In genomic region chr6:131265939-131266338, GRCh38 we compare ENCODE assay signal across 23 cellular contexts.
A peak's percentile ranks its signal among the peaks of the same experiment; 100 is the strongest.
DNase-seq lines count a peak whose midpoint lies in the region; ATAC-seq and TF ChIP-seq lines count a peak whose summit lies in the region.
"Had no signal": no experiment of that assay in that cellular context is flagged by ENCODE, and none has a peak within 500 bp of the region (broad histone marks: within the 10 kb centered on the region; RNA-seq: fewer than 3 reads in every experiment).

No MANE protein-coding gene starts in this region.

- peak overlapping the region; percentile 24 for H3K27ac Mint-ChIP-seq in activated naive CD4-positive, alpha-beta T cell treated with anti-CD3 and anti-CD28 coated beads for 36 hours
- H3K27ac Mint-ChIP-seq in activated naive CD4-positive, alpha-beta T cell treated with anti-CD3 and anti-CD28 coated beads, Interleukin-2, amount 50 U/mL, for 72 hours = no peak overlapping the region
- H3K27ac Mint-ChIP-seq in T-cell = peak overlapping the region; percentile 65 to 74
- H3K27ac Mint-ChIP-seq in naive thymus-derived CD4-positive, alpha-beta T cell = peak overlapping the region in 7 of 9 donors; percentile 8 to 83 (median 65)
- H3K27ac Mint-ChIP-seq in activated CD4-positive, alpha-beta T cell treated with anti-CD3 and anti-CD28 coated beads, Interleukin-2, amount 10 ng/mL, durations not matched to agents 7 days and 5 days = no peak overlapping the region
- H3K27ac Mint-ChIP-seq: B cell, GM23338 had no signal

- no peak overlapping the region for H3K27ac ChIP-seq in naive thymus-derived CD4-positive, alpha-beta T cell (ENCODE audit: low read depth, low read length)
- no peak overlapping the region for H3K27ac ChIP-seq in upper lobe of right lung
- H3K27ac ChIP-seq: 22Rv1, C4-2B, PC-9, SJSA1 had no signal

- no peak for DNase-seq in activated naive CD4-positive, alpha-beta T cell treated with anti-CD3 and anti-CD28 coated beads for 36 hours
- DNase-seq in activated naive CD4-positive, alpha-beta T cell treated with anti-CD3 and anti-CD28 coated beads, Interleukin-2, amount 50 U/mL, for 72 hours (ENCODE audit: low spot score in 2 of 2) = no peak
- DNase-seq in T-cell (no peak), upper lobe of right lung (no peak), HEK293T (ENCODE audit: extremely low spot score) (no peak)
- no peak for DNase-seq in naive thymus-derived CD4-positive, alpha-beta T cell
- DNase-seq in activated CD4-positive, alpha-beta T cell treated with anti-CD3 and anti-CD28 coated beads, Interleukin-2, amount 10 ng/mL, durations not matched to agents 7 days and 5 days = no peak
- no peak for DNase-seq in activated effector memory CD4-positive, alpha-beta T cell treated with Interleukin-2 at 50 U/mL for 16 hours
- DNase-seq: HCEC 1CT; KG1; MG63; NCI-H2029; NCI-H446 treated with DMSO at 0.1 percent for 48 hours; NCI-H526; NCI-H82; NK-92 treated with Interleukin-12 subunit alpha and Interleukin-12 subunit beta, amount 100 ng/mL, for 24 hours; PC-9 had no signal

- no peaks in the 10 kb centered on the region for H3K27me3 ChIP-seq in naive thymus-derived CD4-positive, alpha-beta T cell (ENCODE audit: control insufficient read depth in 2 of 2, insufficient read depth in 2 of 2, low read length in 2 of 2)
- H3K27me3 ChIP-seq in upper lobe of right lung = no peaks in the 10 kb centered on the region
- H3K27me3 ChIP-seq: MG63, SJSA1 had no signal

- H3K4me1 ChIP-seq in naive thymus-derived CD4-positive, alpha-beta T cell (ENCODE audit: control insufficient read depth in 2 of 2, insufficient read depth in 2 of 2, low read length in 2 of 2) = no peaks in the 10 kb centered on the region
- H3K4me1 ChIP-seq in upper lobe of right lung = no peaks in the 10 kb centered on the region
- H3K4me1 ChIP-seq: SJSA1 had no signal

- H3K27me3 Mint-ChIP-seq in activated naive CD4-positive, alpha-beta T cell treated with anti-CD3 and anti-CD28 coated beads for 36 hours (ENCODE audit: low read depth) = no peaks in the 10 kb centered on the region
- no peaks in the 10 kb centered on the region for H3K27me3 Mint-ChIP-seq in T-cell
- no peaks in the 10 kb centered on the region for H3K27me3 Mint-ChIP-seq in naive thymus-derived CD4-positive, alpha-beta T cell
- no peaks in the 10 kb centered on the region for H3K27me3 Mint-ChIP-seq in activated CD4-positive, alpha-beta T cell treated with anti-CD3 and anti-CD28 coated beads, Interleukin-2, amount 10 ng/mL, durations not matched to agents 7 days and 5 days
- H3K27me3 Mint-ChIP-seq: B cell had no signal

- no peak for ATAC-seq in activated naive CD4-positive, alpha-beta T cell treated with anti-CD3 and anti-CD28 coated beads, Interleukin-2, amount 50 U/mL, for 72 hours
- no peak for ATAC-seq in T-cell (replicated peaks in 1 of 4)
- ATAC-seq in naive thymus-derived CD4-positive, alpha-beta T cell = no peak
- ATAC-seq in upper lobe of right lung = peak; percentile 21
- ATAC-seq: GM23338, Right ventricle myocardium inferior had no signal

- H3K4me1 Mint-ChIP-seq in activated naive CD4-positive, alpha-beta T cell treated with anti-CD3 and anti-CD28 coated beads for 36 hours (ENCODE audit: low read depth) = peaks cover 53% of the 10 kb centered on the region
- peaks cover 17 to 29% (median 24%) of the 10 kb centered on the region in 3 donors for H3K4me1 Mint-ChIP-seq in T-cell
- peaks cover 0 to 43% (median 30%) of the 10 kb centered on the region in 7 donors for H3K4me1 Mint-ChIP-seq in naive thymus-derived CD4-positive, alpha-beta T cell
- no peaks in the 10 kb centered on the region for H3K4me1 Mint-ChIP-seq in activated CD4-positive, alpha-beta T cell treated with anti-CD3 and anti-CD28 coated beads, Interleukin-2, amount 10 ng/mL, durations not matched to agents 7 days and 5 days
- H3K4me1 Mint-ChIP-seq: B cell, GM23338 had no signal

- intact Hi-C loops in activated naive CD4-positive, alpha-beta T cell treated with anti-CD3 and anti-CD28 coated beads for 36 hours (cut with micrococcal nuclease) = loop anchor here (5.0 kb wide), 1 partner anchor 186 kb away; no protein-coding TSS in a partner anchor
- intact Hi-C loops in naive thymus-derived CD4-positive, alpha-beta T cell (cut with micrococcal nuclease) = no loop called here
- intact Hi-C loops in upper lobe of right lung (cut with DNase I) = no loop called here

- no peaks in the 10 kb centered on the region for H3K9me3 ChIP-seq in naive thymus-derived CD4-positive, alpha-beta T cell (ENCODE audit: control insufficient read depth in 2 of 3, low read length in 3 of 3)
- H3K9me3 ChIP-seq in upper lobe of right lung = no peaks in the 10 kb centered on the region
- H3K9me3 ChIP-seq: SJSA1 had no signal

- no peak overlapping the region for H3K4me3 ChIP-seq in naive thymus-derived CD4-positive, alpha-beta T cell (ENCODE audit: low read length)
- H3K4me3 ChIP-seq in upper lobe of right lung = no peak overlapping the region
- H3K4me3 ChIP-seq: GM23338, MG63, PC-9, SJSA1 had no signal

- H3K36me3 ChIP-seq in naive thymus-derived CD4-positive, alpha-beta T cell (ENCODE audit: control insufficient read depth in 2 of 3, insufficient read depth in 3 of 3, low read length in 3 of 3) = no peaks in the 10 kb centered on the region
- H3K36me3 ChIP-seq in upper lobe of right lung = no peaks in the 10 kb centered on the region
- H3K36me3 ChIP-seq: MG63, SJSA1 had no signal

- H3K9me3 Mint-ChIP-seq in activated naive CD4-positive, alpha-beta T cell treated with anti-CD3 and anti-CD28 coated beads for 36 hours = peaks cover 10% of the 10 kb centered on the region
- peaks cover 3 to 7% of the 10 kb centered on the region in 2 donors for H3K9me3 Mint-ChIP-seq in activated naive CD4-positive, alpha-beta T cell treated with anti-CD3 and anti-CD28 coated beads, Interleukin-2, amount 50 U/mL, for 72 hours
- H3K9me3 Mint-ChIP-seq in T-cell = peaks cover 0 to 16% (median 12%) of the 10 kb centered on the region in 3 donors
- peaks cover 0 to 22% (median 8%) of the 10 kb centered on the region in 11 donors for H3K9me3 Mint-ChIP-seq in naive thymus-derived CD4-positive, alpha-beta T cell
- H3K9me3 Mint-ChIP-seq in activated CD4-positive, alpha-beta T cell treated with anti-CD3 and anti-CD28 coated beads, Interleukin-2, amount 10 ng/mL, durations not matched to agents 7 days and 5 days = peaks cover 18% of the 10 kb centered on the region

- peaks cover 34% of the 10 kb centered on the region for H3K36me3 Mint-ChIP-seq in activated naive CD4-positive, alpha-beta T cell treated with anti-CD3 and anti-CD28 coated beads for 36 hours (ENCODE audit: low read depth)
- H3K36me3 Mint-ChIP-seq in activated naive CD4-positive, alpha-beta T cell treated with anti-CD3 and anti-CD28 coated beads, Interleukin-2, amount 50 U/mL, for 72 hours = peaks cover 6 to 19% of the 10 kb centered on the region in 2 donors
- peaks cover 60% of the 10 kb centered on the region for H3K36me3 Mint-ChIP-seq in T-cell
- H3K36me3 Mint-ChIP-seq in naive thymus-derived CD4-positive, alpha-beta T cell = peaks cover 17 to 73% (median 59%) of the 10 kb centered on the region in 5 donors
- peaks cover 27% of the 10 kb centered on the region for H3K36me3 Mint-ChIP-seq in activated CD4-positive, alpha-beta T cell treated with anti-CD3 and anti-CD28 coated beads, Interleukin-2, amount 10 ng/mL, durations not matched to agents 7 days and 5 days (ENCODE audit: low read depth)

- H3K4me3 Mint-ChIP-seq in activated naive CD4-positive, alpha-beta T cell treated with anti-CD3 and anti-CD28 coated beads for 36 hours = no peak overlapping the region
- H3K4me3 Mint-ChIP-seq in T-cell = no peak overlapping the region
- no peak overlapping the region for H3K4me3 Mint-ChIP-seq in naive thymus-derived CD4-positive, alpha-beta T cell
- no peak overlapping the region for H3K4me3 Mint-ChIP-seq in activated CD4-positive, alpha-beta T cell treated with anti-CD3 and anti-CD28 coated beads, Interleukin-2, amount 10 ng/mL, durations not matched to agents 7 days and 5 days
- H3K4me3 Mint-ChIP-seq: B cell, GM23338 had no signal

- POLR2A ChIA-PET in T-cell (lab: Charles Lee) (no interaction called here), HEK293T (lab: Yijun Ruan, JAX) (no interaction called here)
- POLR2A ChIA-PET in naive thymus-derived CD4-positive, alpha-beta T cell (lab: Charles Lee) = interaction anchor here (1.7 to 2.0 kb wide), 2 partner anchors 13 to 14 kb away, joined by 4 to 7 read pairs; no protein-coding TSS in a partner anchor
- POLR2A ChIA-PET in activated CD4-positive, alpha-beta T cell treated with anti-CD3 and anti-CD28 coated beads, Interleukin-2, amount 10 ng/mL, durations not matched to agents 7 days and 5 days (lab: Charles Lee) = interaction anchor here (0.7 kb wide), 1 partner anchor 16 kb away, joined by 4 read pairs; no protein-coding TSS in a partner anchor

- TF ChIP-seq CTCF in upper lobe of right lung (IDR thresholded peaks at IDR 0.05) = no peak

- CTCF ChIA-PET in activated naive CD4-positive, alpha-beta T cell treated with anti-CD3 and anti-CD28 coated beads for 36 hours (lab: Charles Lee) = interaction anchor here (0.6 kb wide), 1 partner anchor 183 kb away, joined by 3 read pairs; no protein-coding TSS in a partner anchor
- CTCF ChIA-PET in T-cell (lab: Charles Lee) (interaction anchor here (0.6 to 1.2 kb wide), 3 partner anchors 66 to 1136 kb away, joined by 3 to 10 read pairs (median 8); no protein-coding TSS in a partner anchor), HEK293T (lab: Yijun Ruan, JAX) (no interaction called here)
- CTCF ChIA-PET in naive thymus-derived CD4-positive, alpha-beta T cell (lab: Charles Lee) = interaction anchor here (0.9 to 1.2 kb wide), 2 partner anchors 17 to 38 kb away, joined by 3 to 5 read pairs; no protein-coding TSS in a partner anchor
- CTCF ChIA-PET in activated CD4-positive, alpha-beta T cell treated with anti-CD3 and anti-CD28 coated beads, Interleukin-2, amount 10 ng/mL, durations not matched to agents 7 days and 5 days (lab: Charles Lee) = interaction anchor here (2.2 kb wide), 1 partner anchor 17 kb away, joined by 6 read pairs; no protein-coding TSS in a partner anchor

TF ChIP-seq in HEK293T, 16 proteins besides CTCF, POLR2A, EP300 and RAD21 (continues in another document):
- TF ChIP-seq LEF1 (IDR thresholded peaks at IDR 0.05; ENCODE audit: borderline replicate concordance) (no peak), ARNT (IDR thresholded peaks at IDR 0.05) (no peak), CTBP1 (IDR thresholded peaks at IDR 0.05; ENCODE audit: borderline replicate concordance) (no peak), TARDBP (IDR thresholded peaks at IDR 0.05) (no peak), FOXK2 (IDR thresholded peaks at IDR 0.05) (no peak), HDGF (IDR thresholded peaks at IDR 0.05; ENCODE audit: borderline replicate concordance) (no peak), L3MBTL2 (conservative IDR thresholded peaks at IDR 0.05) (no peak)

Comparison
In these comparisons a context has a peak if more than half of its experiments do, and no peak if none do; other contexts are left out.
1. H3K27ac Mint-ChIP-seq: peak in activated naive CD4-positive, alpha-beta T cell treated with anti-CD3 and anti-CD28 coated beads for 36 hours (single experiment), T-cell (2 of 2) and naive thymus-derived CD4-positive, alpha-beta T cell (7 of 9); none in activated naive CD4-positive, alpha-beta T cell treated with anti-CD3 and anti-CD28 coated beads, Interleukin-2, amount 50 U/mL, for 72 hours (0 of 2) and activated CD4-positive, alpha-beta T cell treated with anti-CD3 and anti-CD28 coated beads, Interleukin-2, amount 10 ng/mL, durations not matched to agents 7 days and 5 days (single experiment).
2. POLR2A ChIA-PET loops: an anchor here in naive thymus-derived CD4-positive, alpha-beta T cell (1.7 to 2.0 kb wide) and activated CD4-positive, alpha-beta T cell treated with anti-CD3 and anti-CD28 coated beads, Interleukin-2, amount 10 ng/mL, durations not matched to agents 7 days and 5 days (0.7 kb wide); none called in T-cell and HEK293T.